ENCODE assay signal across 11 cellular contexts in genomic region chr19:12886943-12887747, GRCh38. TPM values are rescaled to one million over a fixed set of nuclear protein-coding genes. Genes with fewer than 3 reads are reported as not detected.
DNase-seq lines count a peak whose midpoint lies in the region; ATAC-seq and TF ChIP-seq lines count a peak whose summit lies in the region.
"Had no signal": no experiment of that assay in that cellular context is flagged by ENCODE, and none has a peak within 500 bp of the region (broad histone marks: within the 10 kb centered on the region; RNA-seq: fewer than 3 reads in every experiment).

KLF1 (minus strand) TSS chr19:12887201; CDS start chr19:12887140, 61 bp downstream.

- no peak for ATAC-seq in activated B cell treated with CpG ODN at 0.5 μM for 24 hours (ENCODE audit: low read depth)
- ATAC-seq in stimulated activated effector memory CD8-positive, alpha-beta T cell treated with anti-CD3 and anti-CD28 coated beads, Interleukin-12 subunit alpha, Interleukin-12 subunit beta, amount 100 ng/mL, for 72 hours, result no peak
- no peak for ATAC-seq in GM21576 (IDR thresholded peaks at IDR 0.05; ENCODE audit: unreplicated experiment)

- H3K36me3 Mint-ChIP-seq in activated CD4-positive, alpha-beta T cell treated with anti-CD3 and anti-CD28 coated beads, Interleukin-2, amount 10 ng/mL, durations not matched to agents 7 days and 5 days (ENCODE audit: low read depth), result peaks cover 12% of the 10 kb centered on the region
- H3K36me3 Mint-ChIP-seq in activated B cell treated with CpG ODN at 0.5 μM for 24 hours (ENCODE audit: low read depth), result peaks cover 8% of the 10 kb centered on the region
- H3K36me3 Mint-ChIP-seq in stimulated activated effector memory CD8-positive, alpha-beta T cell treated with anti-CD3 and anti-CD28 coated beads, Interleukin-12 subunit alpha, Interleukin-12 subunit beta, amount 100 ng/mL, for 72 hours, result peaks cover 18% of the 10 kb centered on the region

- H3K4me1 ChIP-seq in iPS DF 6.9 (ENCODE audit: control insufficient read depth, insufficient read depth, low read length), result 0 out of 2 replicates have a peak, but pooled peaks cover 3% of the 10 kb centered on the region

- no peaks in the 10 kb centered on the region for H3K27me3 ChIP-seq in iPS DF 6.9 (ENCODE audit: control insufficient read depth, insufficient read depth, low read length)

- POLR2A ChIA-PET in activated CD4-positive, alpha-beta T cell treated with anti-CD3 and anti-CD28 coated beads, Interleukin-2, amount 10 ng/mL, durations not matched to agents 7 days and 5 days (lab: Charles Lee), result no interaction called here
- POLR2A ChIA-PET in activated B cell treated with CpG ODN at 0.5 μM for 24 hours (lab: Charles Lee), result interaction anchor here (0.5 to 0.9 kb wide), 3 partner anchors 47 to 74 kb away, joined by 3 to 6 read pairs (median 3); partner anchors contain the start of gene FARSA

- H3K9me3 ChIP-seq in iPS DF 6.9 (ENCODE audit: control insufficient read depth, insufficient read depth, low read length), result no peaks in the 10 kb centered on the region

- peak within 1 kb of the TSS; percentile 53; the same call in 1 of the 2 replicates for H3K4me3 ChIP-seq in iPS DF 6.9 (ENCODE audit: low read length)

- H3K27ac Mint-ChIP-seq in activated CD4-positive, alpha-beta T cell treated with anti-CD3 and anti-CD28 coated beads, Interleukin-2, amount 10 ng/mL, durations not matched to agents 7 days and 5 days, result no peak within 1 kb of the TSS
- no peak within 1 kb of the TSS for H3K27ac Mint-ChIP-seq in activated B cell treated with CpG ODN at 0.5 μM for 24 hours
- no peak within 1 kb of the TSS for H3K27ac Mint-ChIP-seq in stimulated activated effector memory CD8-positive, alpha-beta T cell treated with anti-CD3 and anti-CD28 coated beads, Interleukin-12 subunit alpha, Interleukin-12 subunit beta, amount 100 ng/mL, for 72 hours

- no peak for DNase-seq in activated CD4-positive, alpha-beta T cell treated with anti-CD3 and anti-CD28 coated beads, Interleukin-2, amount 10 ng/mL, durations not matched to agents 7 days and 5 days
- no peak for DNase-seq in activated CD4-positive, alpha-beta T cell treated with anti-CD3 and anti-CD28 coated beads for 48 hours
- DNase-seq in activated B cell treated with CpG ODN at 0.5 μM for 24 hours (no peak), iPS DF 6.9 (ENCODE audit: low read depth, low spot score) (no peak), ACHN (no peak), HuH-7 (ENCODE audit: low spot score) (no peak)
- no peak for DNase-seq in stimulated activated effector memory CD8-positive, alpha-beta T cell treated with anti-CD3 and anti-CD28 coated beads, Interleukin-12 subunit alpha, Interleukin-12 subunit beta, amount 100 ng/mL, for 72 hours (ENCODE audit: low spot score in 2 of 2)
- DNase-seq: activated CD4-positive, alpha-beta T cell treated with anti-CD3 and anti-CD28 coated beads, Interleukin-2, amount 50 U/mL, for 48 hours had no signal

- peaks cover 6% of the 10 kb centered on the region for H3K27me3 Mint-ChIP-seq in activated CD4-positive, alpha-beta T cell treated with anti-CD3 and anti-CD28 coated beads, Interleukin-2, amount 10 ng/mL, durations not matched to agents 7 days and 5 days
- no peaks in the 10 kb centered on the region for H3K27me3 Mint-ChIP-seq in activated B cell treated with CpG ODN at 0.5 μM for 24 hours

- intact Hi-C loops in activated B cell treated with CpG ODN at 0.5 μM for 24 hours (cut with micrococcal nuclease), result no loop called here

- TF ChIP-seq CTCF in activated B cell treated with CpG ODN at 0.5 μM for 24 hours (IDR thresholded peaks at IDR 0.05), result no peak

- CTCF ChIA-PET in activated CD4-positive, alpha-beta T cell treated with anti-CD3 and anti-CD28 coated beads, Interleukin-2, amount 10 ng/mL, durations not matched to agents 7 days and 5 days (lab: Charles Lee), result interaction anchor here (0.5 to 2.2 kb wide), 5 partner anchors 12 to 1435 kb away, joined by 3 to 10 read pairs (median 3); no protein-coding TSS in a partner anchor
- CTCF ChIA-PET in activated B cell treated with CpG ODN at 0.5 μM for 24 hours (lab: Charles Lee), result interaction anchor here (0.5 kb wide), 1 partner anchor 81 kb away, joined by 3 read pairs; the partner anchor contains the start of gene RNASEH2A

- no peaks in the 10 kb centered on the region for H3K36me3 ChIP-seq in iPS DF 6.9 (ENCODE audit: control insufficient read depth, insufficient read depth, low read length)

- peak within 1 kb of the TSS; percentile 49 for H3K4me3 Mint-ChIP-seq in activated CD4-positive, alpha-beta T cell treated with anti-CD3 and anti-CD28 coated beads, Interleukin-2, amount 10 ng/mL, durations not matched to agents 7 days and 5 days
- peak within 1 kb of the TSS; percentile 35 for H3K4me3 Mint-ChIP-seq in activated B cell treated with CpG ODN at 0.5 μM for 24 hours
- peak within 1 kb of the TSS; percentile 91 for H3K4me3 Mint-ChIP-seq in stimulated activated effector memory CD8-positive, alpha-beta T cell treated with anti-CD3 and anti-CD28 coated beads, Interleukin-12 subunit alpha, Interleukin-12 subunit beta, amount 100 ng/mL, for 72 hours

- H3K27ac ChIP-seq in iPS DF 6.9 (ENCODE audit: low read length), result no peak within 1 kb of the TSS

- H3K9me3 Mint-ChIP-seq in activated CD4-positive, alpha-beta T cell treated with anti-CD3 and anti-CD28 coated beads, Interleukin-2, amount 10 ng/mL, durations not matched to agents 7 days and 5 days, result peaks cover 9% of the 10 kb centered on the region
- H3K9me3 Mint-ChIP-seq in activated B cell treated with CpG ODN at 0.5 μM for 24 hours, result peaks cover 2% of the 10 kb centered on the region
- H3K9me3 Mint-ChIP-seq in stimulated activated effector memory CD8-positive, alpha-beta T cell treated with anti-CD3 and anti-CD28 coated beads, Interleukin-12 subunit alpha, Interleukin-12 subunit beta, amount 100 ng/mL, for 72 hours, result no peaks in the 10 kb centered on the region

- in situ Hi-C loops in ACHN (cut with HindIII; ENCODE audit: low pct_ligation_motif_present, low pct_unique_long_range_greater_than_20kb, low sequenced_read_pairs), result no loop called here

- peaks cover 43% of the 10 kb centered on the region for H3K4me1 Mint-ChIP-seq in activated CD4-positive, alpha-beta T cell treated with anti-CD3 and anti-CD28 coated beads, Interleukin-2, amount 10 ng/mL, durations not matched to agents 7 days and 5 days
- peaks cover 36% of the 10 kb centered on the region for H3K4me1 Mint-ChIP-seq in activated B cell treated with CpG ODN at 0.5 μM for 24 hours
- peaks cover 41% of the 10 kb centered on the region for H3K4me1 Mint-ChIP-seq in stimulated activated effector memory CD8-positive, alpha-beta T cell treated with anti-CD3 and anti-CD28 coated beads, Interleukin-12 subunit alpha, Interleukin-12 subunit beta, amount 100 ng/mL, for 72 hours

- no CpG with 5 or more reads among the region's 17 CpGs for WGBS in iPS DF 6.9 (ENCODE audit: insufficient coverage, insufficient read length)

RNA-seq across cellular contexts. Expression of gene KLF1, which starts in this region (rescaled TPM):
- total RNA-seq in activated CD4-positive, alpha-beta T cell treated with anti-CD3 and anti-CD28 coated beads, Interleukin-2, amount 10 ng/mL, durations not matched to agents 7 days and 5 days, result under 1 TPM in 1 of 2 experiments, not detected in 1; 0.20 TPM
- total RNA-seq in activated B cell treated with CpG ODN at 0.5 μM for 24 hours, result 0.12 TPM in 1 of 2 replicates, not detected in the other
- total RNA-seq: pulmonary artery endothelial cell, RPMI7951 had no signal

Comparison
In these comparisons a context has a peak if more than half of its experiments do, and no peak if none do; other contexts are left out.
1. H3K4me3 Mint-ChIP-seq: peak in every context shown above with its lines; median percentile 91 in stimulated activated effector memory CD8-positive, alpha-beta T cell treated with anti-CD3 and anti-CD28 coated beads, Interleukin-12 subunit alpha, Interleukin-12 subunit beta, amount 100 ng/mL, for 72 hours; 49 in activated CD4-positive, alpha-beta T cell treated with anti-CD3 and anti-CD28 coated beads, Interleukin-2, amount 10 ng/mL, durations not matched to agents 7 days and 5 days; 35 in activated B cell treated with CpG ODN at 0.5 μM for 24 hours.